Comparison of ENCODE assay signal across 1 cellular context in genomic region chr20:33788351-33789049, GRCh38.
TF ChIP-seq lines count a peak whose summit lies in the region.

No MANE protein-coding gene starts in this region.

TF ChIP-seq in K562, 482 proteins besides CTCF, POLR2A, EP300 and RAD21:
- TF ChIP-seq ZNF143 (CRISPR knock-in tag; IDR thresholded peaks at IDR 0.05), result no peak
- peak; percentile 56; the same call in 1 of the 2 replicates for TF ChIP-seq ZBTB33 (CRISPR knock-in tag; IDR thresholded peaks at IDR 0.05)
